ENCODE assay signal across 8 cellular contexts in genomic region chr16:13935408-13935807, GRCh38. TPM values are rescaled to one million over a fixed set of nuclear protein-coding genes. Genes with fewer than 3 reads are reported as not detected.
DNase-seq lines count a peak whose midpoint lies in the region; ATAC-seq and TF ChIP-seq lines count a peak whose summit lies in the region.

No MANE protein-coding gene starts in this region.

- peak; percentile 40 for DNase-seq in stimulated activated CD4-positive, alpha-beta T cell treated with anti-CD3 and anti-CD28 coated beads, Interleukin-15, amount 100 ng/mL, for 24 hours
- DNase-seq in stimulated activated CD4-positive, alpha-beta T cell treated with anti-CD3 and anti-CD28 coated beads, Interleukin-4, amount 100 ng/mL, for 24 hours: no peak
- peak; percentile 4 for DNase-seq in OCI-LY7 (ENCODE audit: low spot score)
- DNase-seq in foreskin fibroblast: no peak
- DNase-seq in upper lobe of right lung: no peak
- no peak for DNase-seq in DMS79 (lab: John Stamatoyannopoulos, UW)
- no peak for DNase-seq in stimulated activated effector memory CD8-positive, alpha-beta T cell treated with anti-CD3 and anti-CD28 coated beads, Interleukin-12 subunit alpha, Interleukin-12 subunit beta, amount 100 ng/mL, for 72 hours (ENCODE audit: low spot score in 2 of 2)

- no peak overlapping the region for H3K4me3 Mint-ChIP-seq in stimulated activated effector memory CD8-positive, alpha-beta T cell treated with anti-CD3 and anti-CD28 coated beads, Interleukin-12 subunit alpha, Interleukin-12 subunit beta, amount 100 ng/mL, for 72 hours

- CTCF ChIA-PET in OCI-LY7 (lab: Charles Lee; ENCODE audit: unreplicated experiment): no interaction called here

- H3K9me2 ChIP-seq in OCI-LY7 (ENCODE audit: insufficient read depth, low read length): no peaks in the 10 kb centered on the region

- no peak overlapping the region for H3K27ac Mint-ChIP-seq in stimulated activated effector memory CD8-positive, alpha-beta T cell treated with anti-CD3 and anti-CD28 coated beads, Interleukin-12 subunit alpha, Interleukin-12 subunit beta, amount 100 ng/mL, for 72 hours

- H3K9me3 ChIP-seq in OCI-LY7 (ENCODE audit: low read length) (peaks cover 5% of the 10 kb centered on the region; the same call in 1 of the 2 replicates), upper lobe of right lung (no peaks in the 10 kb centered on the region)

- BruUV-seq in OCI-LY7 (replicated peaks; lab: Mats Ljungman, UMichigan): no TSS peak

- no peaks in the 10 kb centered on the region for H3K27me3 ChIP-seq in upper lobe of right lung

- POLR2A ChIA-PET in OCI-LY7 (lab: Charles Lee): no interaction called here

- peak; percentile 69 for TF ChIP-seq CTCF in OCI-LY7 (conservative IDR thresholded peaks at IDR 0.05; ENCODE audit: low read length)
- peak; percentile 46 for TF ChIP-seq CTCF in foreskin fibroblast (IDR thresholded peaks at IDR 0.05; ENCODE audit: low read depth, low read length)
- peak; percentile 44 for TF ChIP-seq CTCF in upper lobe of right lung (IDR thresholded peaks at IDR 0.05)

- H3K79me2 ChIP-seq in OCI-LY7 (ENCODE audit: insufficient read depth, low read depth, low read length): no peaks in the 10 kb centered on the region

- intact Hi-C loops in OCI-LY7 (cut with micrococcal nuclease; ENCODE audit: unreplicated experiment): no loop called here
- intact Hi-C loops in upper lobe of right lung (cut with DNase I): no loop called here

- H3K4me1 Mint-ChIP-seq in stimulated activated effector memory CD8-positive, alpha-beta T cell treated with anti-CD3 and anti-CD28 coated beads, Interleukin-12 subunit alpha, Interleukin-12 subunit beta, amount 100 ng/mL, for 72 hours: peaks cover 14% of the 10 kb centered on the region

- H3K36me3 Mint-ChIP-seq in stimulated activated effector memory CD8-positive, alpha-beta T cell treated with anti-CD3 and anti-CD28 coated beads, Interleukin-12 subunit alpha, Interleukin-12 subunit beta, amount 100 ng/mL, for 72 hours: peaks cover 55% of the 10 kb centered on the region

- H3K36me3 ChIP-seq in OCI-LY7 (ENCODE audit: insufficient read depth, low read length) (peaks cover 75% of the 10 kb centered on the region), upper lobe of right lung (peaks cover 24% of the 10 kb centered on the region)

- H3K4me2 ChIP-seq in OCI-LY7 (ENCODE audit: low read length): no peak overlapping the region

- H2AFZ ChIP-seq in OCI-LY7 (ENCODE audit: low read length): no peak overlapping the region

- no peak for ATAC-seq in upper lobe of right lung
- no peak for ATAC-seq in GM21528 (IDR thresholded peaks at IDR 0.05; ENCODE audit: low FRiP score, unreplicated experiment)
- ATAC-seq in stimulated activated effector memory CD8-positive, alpha-beta T cell treated with anti-CD3 and anti-CD28 coated beads, Interleukin-12 subunit alpha, Interleukin-12 subunit beta, amount 100 ng/mL, for 72 hours: no peak

- H3K27ac ChIP-seq in OCI-LY7 (ENCODE audit: low read depth, low read length, poor library complexity, severe bottlenecking) (no peak overlapping the region), upper lobe of right lung (no peak overlapping the region)

- H3K4me3 ChIP-seq in OCI-LY7 (ENCODE audit: low read depth, low read length, poor library complexity, severe bottlenecking) (no peak overlapping the region), foreskin fibroblast (ENCODE audit: low read depth in 1 of 2, low read length in 2 of 2) (no peak overlapping the region), upper lobe of right lung (no peak overlapping the region)

- H3K4me1 ChIP-seq in OCI-LY7 (ENCODE audit: insufficient read depth, low read length, poor library complexity, severe bottlenecking): no peaks in the 10 kb centered on the region
- no peaks in the 10 kb centered on the region for H3K4me1 ChIP-seq in upper lobe of right lung

- H3K9me3 Mint-ChIP-seq in stimulated activated effector memory CD8-positive, alpha-beta T cell treated with anti-CD3 and anti-CD28 coated beads, Interleukin-12 subunit alpha, Interleukin-12 subunit beta, amount 100 ng/mL, for 72 hours: no peaks in the 10 kb centered on the region

- no peaks in the 10 kb centered on the region; the same call in 1 of the 2 replicates for H4K20me1 ChIP-seq in OCI-LY7 (ENCODE audit: insufficient read depth, low read length)

RNA-seq across cellular contexts. Expression of gene ERCC4, which starts 15.5 kb away (rescaled TPM):
- total RNA-seq in OCI-LY7 (2014; rRNA removed; shearing (Covaris generic)): 7.3 TPM in 2 replicates
- total RNA-seq in OCI-LY7 (2022) (20.8 and 21.6 TPM in 2 replicates), upper lobe of right lung (9.6 TPM)

Comparison
In these comparisons a context has a peak if more than half of its experiments do, and no peak if none do; other contexts are left out.
1. DNase-seq: peak in stimulated activated CD4-positive, alpha-beta T cell treated with anti-CD3 and anti-CD28 coated beads, Interleukin-15, amount 100 ng/mL, for 24 hours (single experiment) and OCI-LY7 (single experiment); none in stimulated activated CD4-positive, alpha-beta T cell treated with anti-CD3 and anti-CD28 coated beads, Interleukin-4, amount 100 ng/mL, for 24 hours (single experiment), foreskin fibroblast (0 of 2), upper lobe of right lung (single experiment), DMS79 (single experiment) and stimulated activated effector memory CD8-positive, alpha-beta T cell treated with anti-CD3 and anti-CD28 coated beads, Interleukin-12 subunit alpha, Interleukin-12 subunit beta, amount 100 ng/mL, for 72 hours (0 of 2).
2. Peak in every context shown above with its lines, with median percentiles within 50 percentile points of each other: CTCF ChIP-seq.